ENCODE assay signal across 1 cellular context in genomic region chr2:25262288-25262687, GRCh38.
TF ChIP-seq lines count a peak whose summit lies in the region.

No MANE protein-coding gene starts in this region.

TF ChIP-seq in GM23338, 12 proteins besides CTCF, POLR2A, EP300 and RAD21 (continued from another document):
- TF ChIP-seq ZNF331 (CRISPR knock-in tag; IDR thresholded peaks at IDR 0.05; ENCODE audit: low read depth) (no peak), JUNB (IDR thresholded peaks at IDR 0.05; ENCODE audit: unreplicated experiment) (no peak), ETS1 (IDR thresholded peaks at IDR 0.05) (no peak), EZH2 (IDR thresholded peaks at IDR 0.05; ENCODE audit: low read depth, unreplicated experiment) (no peak), NANOG (IDR thresholded peaks at IDR 0.05; ENCODE audit: borderline replicate concordance) (no peak)
- TF ChIP-seq, protein P1, sequence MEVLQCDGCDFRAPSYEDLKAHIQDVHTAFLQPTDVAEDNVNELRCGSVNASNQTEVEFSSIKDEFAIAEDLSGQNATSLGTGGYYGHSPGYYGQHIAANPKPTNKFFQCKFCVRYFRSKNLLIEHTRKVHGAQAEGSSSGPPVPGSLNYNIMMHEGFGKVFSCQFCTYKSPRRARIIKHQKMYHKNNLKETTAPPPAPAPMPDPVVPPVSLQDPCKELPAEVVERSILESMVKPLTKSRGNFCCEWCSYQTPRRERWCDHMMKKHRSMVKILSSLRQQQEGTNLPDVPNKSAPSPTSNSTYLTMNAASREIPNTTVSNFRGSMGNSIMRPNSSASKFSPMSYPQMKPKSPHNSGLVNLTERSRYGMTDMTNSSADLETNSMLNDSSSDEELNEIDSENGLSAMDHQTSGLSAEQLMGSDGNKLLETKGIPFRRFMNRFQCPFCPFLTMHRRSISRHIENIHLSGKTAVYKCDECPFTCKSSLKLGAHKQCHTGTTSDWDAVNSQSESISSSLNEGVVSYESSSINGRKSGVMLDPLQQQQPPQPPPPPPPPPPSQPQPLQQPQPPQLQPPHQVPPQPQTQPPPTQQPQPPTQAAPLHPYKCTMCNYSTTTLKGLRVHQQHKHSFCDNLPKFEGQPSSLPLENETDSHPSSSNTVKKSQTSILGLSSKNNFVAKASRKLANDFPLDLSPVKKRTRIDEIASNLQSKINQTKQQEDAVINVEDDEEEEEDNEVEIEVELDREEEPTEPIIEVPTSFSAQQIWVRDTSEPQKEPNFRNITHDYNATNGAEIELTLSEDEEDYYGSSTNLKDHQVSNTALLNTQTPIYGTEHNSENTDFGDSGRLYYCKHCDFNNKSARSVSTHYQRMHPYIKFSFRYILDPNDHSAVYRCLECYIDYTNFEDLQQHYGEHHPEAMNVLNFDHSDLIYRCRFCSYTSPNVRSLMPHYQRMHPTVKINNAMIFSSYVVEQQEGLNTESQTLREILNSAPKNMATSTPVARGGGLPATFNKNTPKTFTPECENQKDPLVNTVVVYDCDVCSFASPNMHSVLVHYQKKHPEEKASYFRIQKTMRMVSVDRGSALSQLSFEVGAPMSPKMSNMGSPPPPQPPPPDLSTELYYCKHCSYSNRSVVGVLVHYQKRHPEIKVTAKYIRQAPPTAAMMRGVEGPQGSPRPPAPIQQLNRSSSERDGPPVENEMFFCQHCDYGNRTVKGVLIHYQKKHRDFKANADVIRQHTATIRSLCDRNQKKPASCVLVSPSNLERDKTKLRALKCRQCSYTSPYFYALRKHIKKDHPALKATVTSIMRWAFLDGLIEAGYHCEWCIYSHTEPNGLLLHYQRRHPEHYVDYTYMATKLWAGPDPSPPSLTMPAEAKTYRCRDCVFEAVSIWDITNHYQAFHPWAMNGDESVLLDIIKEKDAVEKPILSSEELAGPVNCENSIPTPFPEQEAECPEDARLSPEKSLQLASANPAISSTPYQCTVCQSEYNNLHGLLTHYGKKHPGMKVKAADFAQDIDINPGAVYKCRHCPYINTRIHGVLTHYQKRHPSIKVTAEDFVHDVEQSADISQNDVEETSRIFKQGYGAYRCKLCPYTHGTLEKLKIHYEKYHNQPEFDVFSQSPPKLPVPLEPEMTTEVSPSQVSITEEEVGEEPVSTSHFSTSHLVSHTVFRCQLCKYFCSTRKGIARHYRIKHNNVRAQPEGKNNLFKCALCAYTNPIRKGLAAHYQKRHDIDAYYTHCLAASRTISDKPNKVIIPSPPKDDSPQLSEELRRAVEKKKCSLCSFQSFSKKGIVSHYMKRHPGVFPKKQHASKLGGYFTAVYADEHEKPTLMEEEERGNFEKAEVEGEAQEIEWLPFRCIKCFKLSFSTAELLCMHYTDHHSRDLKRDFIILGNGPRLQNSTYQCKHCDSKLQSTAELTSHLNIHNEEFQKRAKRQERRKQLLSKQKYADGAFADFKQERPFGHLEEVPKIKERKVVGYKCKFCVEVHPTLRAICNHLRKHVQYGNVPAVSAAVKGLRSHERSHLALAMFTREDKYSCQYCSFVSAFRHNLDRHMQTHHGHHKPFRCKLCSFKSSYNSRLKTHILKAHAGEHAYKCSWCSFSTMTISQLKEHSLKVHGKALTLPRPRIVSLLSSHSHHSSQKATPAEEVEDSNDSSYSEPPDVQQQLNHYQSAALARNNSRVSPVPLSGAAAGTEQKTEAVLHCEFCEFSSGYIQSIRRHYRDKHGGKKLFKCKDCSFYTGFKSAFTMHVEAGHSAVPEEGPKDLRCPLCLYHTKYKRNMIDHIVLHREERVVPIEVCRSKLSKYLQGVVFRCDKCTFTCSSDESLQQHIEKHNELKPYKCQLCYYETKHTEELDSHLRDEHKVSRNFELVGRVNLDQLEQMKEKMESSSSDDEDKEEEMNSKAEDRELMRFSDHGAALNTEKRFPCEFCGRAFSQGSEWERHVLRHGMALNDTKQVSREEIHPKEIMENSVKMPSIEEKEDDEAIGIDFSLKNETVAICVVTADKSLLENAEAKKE (CRISPR knock-in tag; IDR thresholded peaks at IDR 0.05): no peak
TF ChIP-seq in GM23338: peak in this region for 0.
